ENCODE assay signal across 22 cellular contexts in the genomic region with DNA sequence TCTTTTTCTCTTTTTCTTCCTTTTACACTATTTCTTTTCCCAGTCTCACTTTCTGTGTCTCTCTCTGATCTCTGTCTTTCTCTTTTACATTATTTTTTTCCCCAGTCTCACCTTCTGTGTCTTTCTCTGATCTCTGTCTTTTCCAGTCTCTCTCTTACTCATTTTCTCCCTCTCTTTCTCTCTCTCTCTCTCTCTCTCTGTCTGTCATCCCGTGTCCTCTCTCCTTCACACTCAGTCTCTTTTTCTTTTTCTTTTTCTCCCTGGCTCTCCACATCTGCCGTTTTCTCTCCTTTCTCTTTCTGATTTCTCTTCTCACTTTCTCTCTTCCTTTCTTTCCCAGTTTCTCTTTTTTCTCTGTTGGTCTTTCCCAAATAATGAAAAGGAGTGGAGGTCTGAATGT. TPM values are rescaled to one million over a fixed set of nuclear protein-coding genes. Genes with fewer than 3 reads are reported as not detected.
DNase-seq lines count a peak whose midpoint lies in the region; ATAC-seq and TF ChIP-seq lines count a peak whose summit lies in the region.
"Had no signal": no experiment of that assay in that cellular context is flagged by ENCODE, and none has a peak within 500 bp of the region (broad histone marks: within the 10 kb centered on the region; RNA-seq: fewer than 3 reads in every experiment).

No MANE protein-coding gene starts in this region.

- H3K4me2 ChIP-seq in Karpas-422 (ENCODE audit: low read depth, low read length, poor library complexity, severe bottlenecking) (peak overlapping the region; percentile 55), neural progenitor cell (peak overlapping the region; percentile 27)

- TF ChIP-seq CTCF in neural progenitor cell (IDR thresholded peaks at IDR 0.05) (no peak), colonic mucosa (IDR thresholded peaks at IDR 0.05) (no peak)

- peak overlapping the region; percentile 38; the same call in 1 of the 2 replicates for H3K9ac ChIP-seq in Karpas-422 (ENCODE audit: low read length)
- H3K9ac ChIP-seq in neural progenitor cell, result no peak overlapping the region
- no peak overlapping the region for H3K9ac ChIP-seq in colonic mucosa (ENCODE audit: low read depth in 2 of 2, low read length in 2 of 2)

- POLR2A ChIA-PET in activated naive CD8-positive, alpha-beta T cell treated with anti-CD3 and anti-CD28 coated beads, Interleukin-2, amount 10 ng/mL, durations not matched to agents 7 days and 5 days (lab: Charles Lee), result no interaction called here

- no peaks in the 10 kb centered on the region for H3K9me2 ChIP-seq in Karpas-422 (replicated peaks; ENCODE audit: insufficient read depth, low read length)

- H3F3A ChIP-seq in neural progenitor cell (ENCODE audit: low read depth), result peaks cover 21% of the 10 kb centered on the region

- no peaks in the 10 kb centered on the region for H3K9me3 Mint-ChIP-seq in activated naive CD4-positive, alpha-beta T cell treated with anti-CD3 and anti-CD28 coated beads, Interleukin-2, amount 10 ng/mL, durations not matched to agents 7 days and 5 days
- no peaks in the 10 kb centered on the region for H3K9me3 Mint-ChIP-seq in activated naive CD8-positive, alpha-beta T cell treated with anti-CD3 and anti-CD28 coated beads, Interleukin-2, amount 10 ng/mL, durations not matched to agents 7 days and 5 days
- no peaks in the 10 kb centered on the region for H3K9me3 Mint-ChIP-seq in neural progenitor cell
- H3K9me3 Mint-ChIP-seq: WTC11 had no signal

- no peaks in the 10 kb centered on the region for H3K27me3 Mint-ChIP-seq in activated naive CD4-positive, alpha-beta T cell treated with anti-CD3 and anti-CD28 coated beads, Interleukin-2, amount 10 ng/mL, durations not matched to agents 7 days and 5 days
- no peaks in the 10 kb centered on the region for H3K27me3 Mint-ChIP-seq in activated naive CD8-positive, alpha-beta T cell treated with anti-CD3 and anti-CD28 coated beads, Interleukin-2, amount 10 ng/mL, durations not matched to agents 7 days and 5 days
- peaks cover 4% of the 10 kb centered on the region for H3K27me3 Mint-ChIP-seq in neural progenitor cell (ENCODE audit: insufficient read depth, low read depth)

- intact Hi-C loops in colonic mucosa (cut with DNase I), result loop anchor here (5.0 kb wide), 1 partner anchor 96 kb away; no protein-coding TSS in a partner anchor

- no peak for DNase-seq in activated naive CD4-positive, alpha-beta T cell treated with anti-CD3 and anti-CD28 coated beads, Interleukin-2, amount 10 ng/mL, durations not matched to agents 7 days and 5 days
- DNase-seq in activated naive CD4-positive, alpha-beta T cell (lab: John Stamatoyannopoulos, UW), result no peak
- DNase-seq in Karpas-422 (no peak), neural progenitor cell (ENCODE audit: low spot score) (no peak), colonic mucosa (no peak)
- DNase-seq in activated naive CD8-positive, alpha-beta T cell treated with anti-CD3 and anti-CD28 coated beads, Interleukin-2, amount 10 ng/mL, durations not matched to agents 7 days and 5 days, result no peak
- DNase-seq in stimulated activated naive CD4-positive, alpha-beta T cell treated with Interleukin-2 at 50 U/mL for 16 hours (lab: John Stamatoyannopoulos, UW), result no peak
- DNase-seq: activated CD8-positive, alpha-beta memory T cell treated with anti-CD3 and anti-CD28 coated beads, Interleukin-2, amount 50 U/mL, for 48 hours; amniotic stem cell; caudate nucleus; DMS 273 treated with DMSO at 0.1 percent for 48 hours; effector memory CD4-positive, alpha-beta T cell; esophagus squamous epithelium; GF-D8; KBM-7; left ventricle myocardium superior; NCI-H2081; posterior cingulate gyrus; SHP77 treated with DMSO at 0.1 percent for 48 hours; testis had no signal

- H3K27ac ChIP-seq in Karpas-422 (ENCODE audit: low read length) (no peak overlapping the region), neural progenitor cell (no peak overlapping the region), colonic mucosa (no peak overlapping the region)
- H3K27ac ChIP-seq: esophagus squamous epithelium, testis had no signal

- H2AFZ ChIP-seq in Karpas-422 (ENCODE audit: low read length) (no peak overlapping the region), neural progenitor cell (replicated peaks) (no peak overlapping the region)

- H3K4me1 ChIP-seq in Karpas-422 (ENCODE audit: low read length), result peaks cover 36% of the 10 kb centered on the region
- peaks cover 34% of the 10 kb centered on the region for H3K4me1 ChIP-seq in neural progenitor cell
- H3K4me1 ChIP-seq in colonic mucosa, result no peaks in the 10 kb centered on the region
- H3K4me1 ChIP-seq: testis had no signal

- H3K36me3 ChIP-seq in Karpas-422 (ENCODE audit: insufficient read depth, low read length) (no peaks in the 10 kb centered on the region), neural progenitor cell (no peaks in the 10 kb centered on the region), colonic mucosa (no peaks in the 10 kb centered on the region)
- H3K36me3 ChIP-seq: esophagus squamous epithelium had no signal

- H3K27me3 ChIP-seq in Karpas-422 (ENCODE audit: low read length) (no peaks in the 10 kb centered on the region), neural progenitor cell (no peaks in the 10 kb centered on the region), colonic mucosa (no peaks in the 10 kb centered on the region)
- H3K27me3 ChIP-seq: esophagus squamous epithelium, testis had no signal

- H3K9me3 ChIP-seq in Karpas-422 (ENCODE audit: low read length) (no peaks in the 10 kb centered on the region), neural progenitor cell (ENCODE audit: low read depth) (no peaks in the 10 kb centered on the region), colonic mucosa (no peaks in the 10 kb centered on the region)
- H3K9me3 ChIP-seq: esophagus squamous epithelium, testis had no signal

- H3K27ac Mint-ChIP-seq in activated naive CD4-positive, alpha-beta T cell treated with anti-CD3 and anti-CD28 coated beads, Interleukin-2, amount 10 ng/mL, durations not matched to agents 7 days and 5 days, result peak overlapping the region; percentile 38
- H3K27ac Mint-ChIP-seq in activated naive CD8-positive, alpha-beta T cell treated with anti-CD3 and anti-CD28 coated beads, Interleukin-2, amount 10 ng/mL, durations not matched to agents 7 days and 5 days, result no peak overlapping the region
- no peak overlapping the region for H3K27ac Mint-ChIP-seq in neural progenitor cell
- H3K27ac Mint-ChIP-seq: WTC11 had no signal

- H3K79me2 ChIP-seq in Karpas-422 (ENCODE audit: low read length), result peaks cover 28% of the 10 kb centered on the region
- no peaks in the 10 kb centered on the region for H3K79me2 ChIP-seq in neural progenitor cell (ENCODE audit: low read depth)

- CTCF ChIA-PET in activated naive CD4-positive, alpha-beta T cell treated with anti-CD3 and anti-CD28 coated beads, Interleukin-2, amount 10 ng/mL, durations not matched to agents 7 days and 5 days (lab: Charles Lee), result no interaction called here

- H3K4me3 Mint-ChIP-seq in activated naive CD4-positive, alpha-beta T cell treated with anti-CD3 and anti-CD28 coated beads, Interleukin-2, amount 10 ng/mL, durations not matched to agents 7 days and 5 days, result no peak overlapping the region
- peak overlapping the region; percentile 4 for H3K4me3 Mint-ChIP-seq in activated naive CD8-positive, alpha-beta T cell treated with anti-CD3 and anti-CD28 coated beads, Interleukin-2, amount 10 ng/mL, durations not matched to agents 7 days and 5 days
- no peak overlapping the region for H3K4me3 Mint-ChIP-seq in neural progenitor cell
- H3K4me3 Mint-ChIP-seq: WTC11 had no signal

- H3K36me3 Mint-ChIP-seq in activated naive CD4-positive, alpha-beta T cell treated with anti-CD3 and anti-CD28 coated beads, Interleukin-2, amount 10 ng/mL, durations not matched to agents 7 days and 5 days, result peaks cover 18% of the 10 kb centered on the region
- peaks cover 6% of the 10 kb centered on the region for H3K36me3 Mint-ChIP-seq in activated naive CD8-positive, alpha-beta T cell treated with anti-CD3 and anti-CD28 coated beads, Interleukin-2, amount 10 ng/mL, durations not matched to agents 7 days and 5 days
- no peaks in the 10 kb centered on the region for H3K36me3 Mint-ChIP-seq in neural progenitor cell
- H3K36me3 Mint-ChIP-seq: WTC11 had no signal

- H4K20me1 ChIP-seq in Karpas-422 (ENCODE audit: insufficient read depth, low read depth, low read length) (no peaks in the 10 kb centered on the region), neural progenitor cell (ENCODE audit: low read depth) (no peaks in the 10 kb centered on the region)

- ATAC-seq in activated naive CD8-positive, alpha-beta T cell treated with anti-CD3 and anti-CD28 coated beads, Interleukin-2, amount 10 ng/mL, durations not matched to agents 7 days and 5 days (ENCODE audit: low read depth), result no peak
- ATAC-seq in GM18867 (IDR thresholded peaks at IDR 0.05; ENCODE audit: unreplicated experiment), result no peak
- ATAC-seq: left ventricle myocardium superior, WTC11 had no signal

- peaks cover 41% of the 10 kb centered on the region for H3K4me1 Mint-ChIP-seq in activated naive CD4-positive, alpha-beta T cell treated with anti-CD3 and anti-CD28 coated beads, Interleukin-2, amount 10 ng/mL, durations not matched to agents 7 days and 5 days
- H3K4me1 Mint-ChIP-seq in activated naive CD8-positive, alpha-beta T cell treated with anti-CD3 and anti-CD28 coated beads, Interleukin-2, amount 10 ng/mL, durations not matched to agents 7 days and 5 days, result peaks cover 23% of the 10 kb centered on the region
- no peaks in the 10 kb centered on the region for H3K4me1 Mint-ChIP-seq in neural progenitor cell

- H3K4me3 ChIP-seq in Karpas-422 (ENCODE audit: low read length) (0 out of 2 replicates have a peak overlapping the region, but pooled peaks have one; percentile 17), neural progenitor cell (no peak overlapping the region), colonic mucosa (no peak overlapping the region)
- H3K4me3 ChIP-seq: esophagus squamous epithelium, testis had no signal

RNA-seq across cellular contexts. Expression of a gene that starts 22.3 kb away (rescaled TPM):
- 53.7 and 66.1 TPM in 2 replicates for total RNA-seq in Karpas-422 (2014; rRNA removed; shearing (Covaris generic); ENCODE audit: low replicate concordance)
- total RNA-seq in activated naive CD8-positive, alpha-beta T cell treated with anti-CD3 and anti-CD28 coated beads, Interleukin-2, amount 10 ng/mL, durations not matched to agents 7 days and 5 days, result 10 to 100 TPM; 17.7 to 20.9 TPM
- total RNA-seq in neural progenitor cell (ENCODE audit: low replicate concordance), result 3.6 and 7.4 TPM in 2 replicates
- total RNA-seq in colonic mucosa, result 10 to 100 TPM; 32.5 to 43.8 TPM

RNA-seq across cellular contexts. Expression of a gene that starts 40.8 kb away (rescaled TPM):
- total RNA-seq in Karpas-422 (2014; rRNA removed; shearing (Covaris generic); ENCODE audit: low replicate concordance), result 58.4 and 110 TPM in 2 replicates
- under 1 TPM; 0.80 to 0.91 TPM for total RNA-seq in activated naive CD8-positive, alpha-beta T cell treated with anti-CD3 and anti-CD28 coated beads, Interleukin-2, amount 10 ng/mL, durations not matched to agents 7 days and 5 days
- total RNA-seq in neural progenitor cell (ENCODE audit: low replicate concordance) (0.77 and 1.4 TPM in 2 replicates), colonic mucosa (1 to 10 TPM in 1 of 2 donors, under 1 TPM in 1; 0.29 to 2.1 TPM)

RNA-seq across cellular contexts. Expression of a gene that starts 57.5 kb away (rescaled TPM):
- total RNA-seq in Karpas-422 (2014; rRNA removed; shearing (Covaris generic); ENCODE audit: low replicate concordance), result 63.8 and 175 TPM in 2 replicates
- 10 to 100 TPM; 17.1 to 20.0 TPM for total RNA-seq in activated naive CD8-positive, alpha-beta T cell treated with anti-CD3 and anti-CD28 coated beads, Interleukin-2, amount 10 ng/mL, durations not matched to agents 7 days and 5 days
- total RNA-seq in neural progenitor cell (ENCODE audit: low replicate concordance) (18.6 and 20.4 TPM in 2 replicates), colonic mucosa (10 to 100 TPM; 34.0 to 74.4 TPM)

Comparison
In these comparisons a context has a peak if more than half of its experiments do, and no peak if none do; other contexts are left out.
1. RNA of a gene that starts 40.8 kb away (total RNA-seq): 58.4 to 110 TPM in Karpas-422; 0.29 to 2.1 TPM in colonic mucosa, 0.80 to 0.91 TPM in activated naive CD8-positive, alpha-beta T cell treated with anti-CD3 and anti-CD28 coated beads, Interleukin-2, amount 10 ng/mL, durations not matched to agents 7 days and 5 days and 0.77 to 1.4 TPM in neural progenitor cell; every median in the first group is over 10 times any median in the second.